8 cellular contexts compared by ENCODE assay signal in the genomic region with DNA sequence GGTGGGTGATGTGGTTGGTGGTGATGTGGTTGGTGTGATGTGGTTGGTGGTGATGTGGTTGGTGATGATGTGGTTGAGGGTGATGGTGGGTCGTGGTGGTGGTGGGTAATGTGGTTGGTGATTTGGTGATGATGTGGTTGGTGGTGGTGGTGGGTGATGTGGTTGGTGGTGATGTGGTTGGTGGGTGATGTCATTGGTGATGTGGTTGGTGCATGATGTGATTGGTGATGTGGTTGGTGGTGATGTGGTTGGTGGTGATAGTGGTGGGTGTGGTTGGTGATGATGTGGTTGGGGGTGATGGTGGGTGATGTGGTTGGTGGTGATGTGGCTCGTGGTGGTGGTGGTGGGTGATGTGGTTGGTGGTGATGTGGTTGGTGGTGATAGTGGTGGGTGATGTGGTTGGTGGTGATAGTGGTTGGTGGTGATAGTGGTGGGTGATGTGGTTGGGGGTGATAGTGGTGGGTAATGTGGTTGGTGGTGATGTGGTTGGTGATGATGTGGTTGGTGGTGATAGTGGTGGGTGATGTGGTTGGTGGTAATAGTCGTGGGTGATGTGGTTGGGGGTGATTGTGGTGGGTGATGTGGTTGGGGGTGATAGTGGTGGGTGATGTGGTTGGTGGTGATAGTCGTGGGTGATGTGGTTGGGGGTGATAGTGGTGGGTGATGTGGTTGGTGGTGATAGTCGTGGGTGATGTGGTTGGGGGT. TPM values are rescaled to one million over a fixed set of nuclear protein-coding genes. Genes with fewer than 3 reads are reported as not detected.
DNase-seq lines count a peak whose midpoint lies in the region; ATAC-seq and TF ChIP-seq lines count a peak whose summit lies in the region.
"Not testable (repeated sequence)": the region's sequence is repeated elsewhere in the genome, so short reads cannot be mapped to it uniquely, and the experiment has no call there.
"Had no signal": no experiment of that assay in that cellular context is flagged by ENCODE, and none has a peak within 500 bp of the region (broad histone marks: within the 10 kb centered on the region; RNA-seq: fewer than 3 reads in every experiment).

No MANE protein-coding gene starts in this region.

- not testable (repeated sequence) for H4K20me1 ChIP-seq in DND-41 (ENCODE audit: insufficient read depth, low read length)

- not testable (repeated sequence) for H3K4me2 ChIP-seq in DND-41 (ENCODE audit: insufficient read depth, low read length); mesenchymal stem cell (ENCODE audit: low read length, poor library complexity, severe bottlenecking)

- H3K27me3 ChIP-seq in DND-41 (ENCODE audit: insufficient read depth, low read length, poor library complexity); mesenchymal stem cell (ENCODE audit: control insufficient read depth in 1 of 2, insufficient read depth in 1 of 2, low read length in 2 of 2): not testable (repeated sequence)

- not testable (repeated sequence) for H2BK120ac ChIP-seq in mesenchymal stem cell (ENCODE audit: low read depth, low read length)

- not testable (repeated sequence) for H3K9ac ChIP-seq in DND-41 (ENCODE audit: low read depth, low read length); mesenchymal stem cell (ENCODE audit: low read length)

- H3K27ac Mint-ChIP-seq in activated CD4-positive, alpha-beta memory T cell treated with anti-CD3 and anti-CD28 coated beads, Interleukin-2, amount 10 ng/mL, durations not matched to agents 7 days and 5 days = not testable (repeated sequence)

- DNase-seq in DND-41 (peak; percentile 25), activated T-helper 1 cell treated with Interleukin-2 at 50 U/mL for 16 hours (ENCODE audit: low read depth) (peak; percentile 7)
- DNase-seq in activated CD4-positive, alpha-beta memory T cell treated with anti-CD3 and anti-CD28 coated beads, Interleukin-2, amount 10 ng/mL, durations not matched to agents 7 days and 5 days = peak; percentile 20
- DNase-seq in effector CD8-positive, alpha-beta T cell (lab: John Stamatoyannopoulos, UW) = peak; percentile 17
- DNase-seq in mesenchymal stem cell = not testable (repeated sequence)
- DNase-seq in stimulated activated CD8-positive, alpha-beta memory T cell treated with anti-CD3 and anti-CD28 coated beads, Interleukin-12 subunit alpha, Interleukin-12 subunit beta, amount 100 ng/mL, for 4 hours (ENCODE audit: low read depth) = peak; percentile 29

- H2AFZ ChIP-seq in DND-41 (ENCODE audit: low read depth, low read length); mesenchymal stem cell (ENCODE audit: low read depth, low read length): not testable (repeated sequence)

- CTCF ChIA-PET in HEK293 (lab: Yijun Ruan, JAX); activated CD4-positive, alpha-beta memory T cell treated with anti-CD3 and anti-CD28 coated beads, Interleukin-2, amount 10 ng/mL, durations not matched to agents 7 days and 5 days (lab: Charles Lee): not testable (repeated sequence)

- H3K9me3 Mint-ChIP-seq in activated CD4-positive, alpha-beta memory T cell treated with anti-CD3 and anti-CD28 coated beads, Interleukin-2, amount 10 ng/mL, durations not matched to agents 7 days and 5 days = not testable (repeated sequence)

- H3K4ac ChIP-seq in mesenchymal stem cell (ENCODE audit: low read depth in 1 of 2, low read length in 2 of 2) = not testable (repeated sequence)

- peaks cover 13% of the 10 kb centered on the region for H3K27me3 Mint-ChIP-seq in activated CD4-positive, alpha-beta memory T cell treated with anti-CD3 and anti-CD28 coated beads, Interleukin-2, amount 10 ng/mL, durations not matched to agents 7 days and 5 days

- H3K4me3 ChIP-seq in DND-41 (ENCODE audit: low read depth in 1 of 2, low read length in 2 of 2); HEK293 (ENCODE audit: low read depth, low read length): not testable (repeated sequence)
- H3K4me3 ChIP-seq in mesenchymal stem cell (ENCODE audit: insufficient read depth in 1 of 2, low read depth in 1 of 2, low read length in 2 of 2) = peak overlapping the region in 1 of 2 experiments; percentile 7

- not testable (repeated sequence) for H3K18ac ChIP-seq in mesenchymal stem cell (ENCODE audit: low read depth in 1 of 2, low read length in 2 of 2)

- POLR2A ChIA-PET in HEK293 (lab: Yijun Ruan, JAX); activated CD4-positive, alpha-beta memory T cell treated with anti-CD3 and anti-CD28 coated beads, Interleukin-2, amount 10 ng/mL, durations not matched to agents 7 days and 5 days (lab: Charles Lee): not testable (repeated sequence)

- H2BK15ac ChIP-seq in mesenchymal stem cell (ENCODE audit: low read depth, poor library complexity, severe bottlenecking) = peak overlapping the region; percentile 44

- not testable (repeated sequence) for H3K79me2 ChIP-seq in DND-41 (ENCODE audit: insufficient read depth, low read length)

- peaks cover 38% of the 10 kb centered on the region for H3K4me1 ChIP-seq in DND-41 (ENCODE audit: insufficient read depth, low read length)
- not testable (repeated sequence) for H3K4me1 ChIP-seq in HEK293 (ENCODE audit: control insufficient read depth, insufficient read depth, low read length)
- H3K4me1 ChIP-seq in mesenchymal stem cell (ENCODE audit: control insufficient read depth, insufficient read depth, low read depth, low read length) = peaks cover 72% of the 10 kb centered on the region

- H3K9me3 ChIP-seq in DND-41 (ENCODE audit: insufficient read depth, low read length, severe bottlenecking) = peaks cover 17% of the 10 kb centered on the region
- H3K9me3 ChIP-seq in HEK293 (ENCODE audit: control insufficient read depth, insufficient read depth, low read depth, low read length); mesenchymal stem cell (ENCODE audit: control insufficient read depth, low read length): not testable (repeated sequence)

- peaks cover 29% of the 10 kb centered on the region for H3K79me1 ChIP-seq in mesenchymal stem cell (replicated peaks; ENCODE audit: low read length, poor library complexity, severe bottlenecking)

- H2BK5ac ChIP-seq in mesenchymal stem cell (ENCODE audit: low read depth, low read length, poor library complexity, severe bottlenecking) = not testable (repeated sequence)

- not testable (repeated sequence) for ATAC-seq in DND-41 (ENCODE audit: insufficient read depth, low read depth)

- not testable (repeated sequence) for H3K23ac ChIP-seq in mesenchymal stem cell (ENCODE audit: low read length in 2 of 2)

- WGBS in mesenchymal stem cell = 98% methylated on average over 5 of the region's 5 CpGs

- H3K4me1 Mint-ChIP-seq in activated CD4-positive, alpha-beta memory T cell treated with anti-CD3 and anti-CD28 coated beads, Interleukin-2, amount 10 ng/mL, durations not matched to agents 7 days and 5 days = not testable (repeated sequence)

- not testable (repeated sequence) for H3K4me3 Mint-ChIP-seq in activated CD4-positive, alpha-beta memory T cell treated with anti-CD3 and anti-CD28 coated beads, Interleukin-2, amount 10 ng/mL, durations not matched to agents 7 days and 5 days

- H3K27ac ChIP-seq in DND-41 (ENCODE audit: low read length) = peak overlapping the region; percentile 93; the same call in 1 of the 2 replicates
- not testable (repeated sequence) for H3K27ac ChIP-seq in HEK293 (ENCODE audit: extremely low read depth, low read depth, low read length); mesenchymal stem cell (ENCODE audit: low read length, poor library complexity, severe bottlenecking)

- H3K14ac ChIP-seq in mesenchymal stem cell (ENCODE audit: low read length in 2 of 2) = peak overlapping the region in 1 of 2 experiments; percentile 21

- TF ChIP-seq CTCF in DND-41 (IDR thresholded peaks at IDR 0.05; ENCODE audit: borderline replicate concordance, extremely low read depth, low read length, poor library complexity, severe bottlenecking); HEK293 (tag by site-specific recombination; IDR thresholded peaks at IDR 0.05): not testable (repeated sequence)

- H2AK5ac ChIP-seq in mesenchymal stem cell (ENCODE audit: low read length, severe bottlenecking) = not testable (repeated sequence)

- peak overlapping the region in 1 of 2 experiments; percentile 60 for H2BK12ac ChIP-seq in mesenchymal stem cell (ENCODE audit: low read length in 2 of 2)

- not testable (repeated sequence) for H3K36me3 Mint-ChIP-seq in activated CD4-positive, alpha-beta memory T cell treated with anti-CD3 and anti-CD28 coated beads, Interleukin-2, amount 10 ng/mL, durations not matched to agents 7 days and 5 days (ENCODE audit: low read depth)

- not testable (repeated sequence) for H3K36me3 ChIP-seq in DND-41 (ENCODE audit: insufficient read depth, low read length); HEK293 (ENCODE audit: control insufficient read depth in 2 of 2, insufficient read depth in 1 of 2, low read length in 2 of 2)
- peaks cover 0 to 28% of the 10 kb centered on the region in 2 experiments for H3K36me3 ChIP-seq in mesenchymal stem cell (ENCODE audit: control insufficient read depth in 1 of 2, insufficient read depth in 2 of 2, low read depth in 1 of 2, low read length in 2 of 2)

- H4K91ac ChIP-seq in mesenchymal stem cell (ENCODE audit: low read length) = peak overlapping the region; percentile 70

- not testable (repeated sequence) for H4K8ac ChIP-seq in mesenchymal stem cell (ENCODE audit: low read length)

TF ChIP-seq in HEK293, 187 proteins besides CTCF, POLR2A, EP300 and RAD21 (continues in another document):
- TF ChIP-seq ZNF473 (tag by site-specific recombination; IDR thresholded peaks at IDR 0.05) = peak; percentile 75; the same call in 1 of the 2 replicates
- TF ChIP-seq ZNF580 (tag by site-specific recombination; IDR thresholded peaks at IDR 0.05) = peak; percentile 46; the same call in 1 of the 2 replicates
- TF ChIP-seq ZNF157 (tag by site-specific recombination; IDR thresholded peaks at IDR 0.05) = 0 out of 2 replicates have a peak, but pooled peaks have one; percentile 18

RNA-seq across cellular contexts. Expression of gene BAHCC1, which starts 30.6 kb away (rescaled TPM):
- under 1 TPM; 0.15 to 0.18 TPM for total RNA-seq in activated CD4-positive, alpha-beta memory T cell treated with anti-CD3 and anti-CD28 coated beads, Interleukin-2, amount 10 ng/mL, durations not matched to agents 7 days and 5 days
- polyA plus RNA-seq in mesenchymal stem cell (2013, experiment 1 of 2) = 8.3 TPM
- polyA plus RNA-seq in mesenchymal stem cell (2013, experiment 2 of 2) = 8.6 TPM
- polyA plus RNA-seq: CD4-positive, CD25-positive, alpha-beta regulatory T cell had no signal
